ENCODE assay signal across 9 cellular contexts in the genomic region with DNA sequence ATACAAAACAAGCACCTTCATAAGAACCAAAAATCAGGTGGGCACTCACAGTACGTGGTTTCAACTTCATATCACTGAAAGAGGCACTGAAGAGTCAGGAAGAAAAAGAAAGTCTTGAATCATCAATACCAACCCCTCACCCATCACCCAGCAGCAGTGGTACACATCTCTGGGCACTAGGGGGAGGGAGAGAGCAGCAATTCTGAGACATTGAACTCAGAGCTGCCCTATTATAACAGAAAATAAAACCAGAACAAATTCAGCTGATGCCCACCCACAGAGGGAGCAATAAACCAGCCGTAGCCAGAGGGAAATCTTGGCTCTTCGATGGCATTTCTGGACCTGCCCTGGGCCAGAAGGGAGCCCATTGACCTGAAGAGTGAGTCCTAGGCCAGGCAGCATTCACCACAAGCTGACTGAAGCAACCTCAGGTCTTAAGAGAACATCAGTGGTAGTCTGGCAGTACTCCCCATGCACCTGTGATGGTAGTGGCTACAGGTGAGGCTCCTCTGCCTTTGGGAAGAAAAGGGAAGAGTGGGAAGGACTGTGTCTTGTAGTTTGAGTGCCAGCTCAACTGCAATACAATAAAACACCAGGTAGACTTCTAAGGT. TPM values are rescaled to one million over a fixed set of nuclear protein-coding genes. Genes with fewer than 3 reads are reported as not detected.
DNase-seq lines count a peak whose midpoint lies in the region; ATAC-seq and TF ChIP-seq lines count a peak whose summit lies in the region.
"Had no signal": no experiment of that assay in that cellular context is flagged by ENCODE, and none has a peak within 500 bp of the region (broad histone marks: within the 10 kb centered on the region; RNA-seq: fewer than 3 reads in every experiment).

No MANE protein-coding gene starts in this region.

- H3K79me2 ChIP-seq in hepatocyte = no peaks in the 10 kb centered on the region

- H3K36me3 ChIP-seq in hepatocyte (replicated peaks; ENCODE audit: insufficient read depth, low read depth) (no peaks in the 10 kb centered on the region), upper lobe of right lung (no peaks in the 10 kb centered on the region)

- no peak overlapping the region for H3K27ac Mint-ChIP-seq in activated CD4-positive, alpha-beta memory T cell treated with anti-CD3 and anti-CD28 coated beads, Interleukin-2, amount 10 ng/mL, durations not matched to agents 7 days and 5 days

- POLR2A ChIA-PET in activated CD4-positive, alpha-beta memory T cell treated with anti-CD3 and anti-CD28 coated beads, Interleukin-2, amount 10 ng/mL, durations not matched to agents 7 days and 5 days (lab: Charles Lee) = no interaction called here

- H3K4me1 Mint-ChIP-seq in activated CD4-positive, alpha-beta memory T cell treated with anti-CD3 and anti-CD28 coated beads, Interleukin-2, amount 10 ng/mL, durations not matched to agents 7 days and 5 days = no peaks in the 10 kb centered on the region

- intact Hi-C loops in upper lobe of right lung (cut with DNase I) = no loop called here

- TF ChIP-seq CTCF in hepatocyte (IDR thresholded peaks at IDR 0.05; ENCODE audit: poor library complexity) = peak; percentile 41
- peak; percentile 47 for TF ChIP-seq CTCF in upper lobe of right lung (IDR thresholded peaks at IDR 0.05)

- H3K27ac ChIP-seq in hepatocyte (no peak overlapping the region), upper lobe of right lung (no peak overlapping the region)
- H3K27ac ChIP-seq: SK-N-MC had no signal

- no peak overlapping the region for H3K4me2 ChIP-seq in hepatocyte

- CTCF ChIA-PET in activated CD4-positive, alpha-beta memory T cell treated with anti-CD3 and anti-CD28 coated beads, Interleukin-2, amount 10 ng/mL, durations not matched to agents 7 days and 5 days (lab: Charles Lee) = interaction anchor here (0.6 to 2.1 kb wide), 11 partner anchors 8 to 1826 kb away, joined by 3 to 10 read pairs (median 4); partner anchors contain the start of gene PRCP

- no peaks in the 10 kb centered on the region for H3K36me3 Mint-ChIP-seq in activated CD4-positive, alpha-beta memory T cell treated with anti-CD3 and anti-CD28 coated beads, Interleukin-2, amount 10 ng/mL, durations not matched to agents 7 days and 5 days (ENCODE audit: low read depth)

- DNase-seq in AML-193 (lab: John Stamatoyannopoulos, UW) (peak; percentile 47 to 50), NAMALWA (ENCODE audit: low spot score) (peak; percentile 81), hepatocyte (ENCODE audit: low spot score) (peak; percentile 30), upper lobe of right lung (no peak), middle frontal gyrus (ENCODE audit: extremely low spot score, low spot score) (no peak)
- peak; percentile 44 for DNase-seq in activated CD4-positive, alpha-beta memory T cell treated with anti-CD3 and anti-CD28 coated beads, Interleukin-2, amount 10 ng/mL, durations not matched to agents 7 days and 5 days

- 42% methylated on average over 3 of the region's 3 CpGs for whole genome bisulfite sequencing in hepatocyte (ENCODE audit: low lambda C conversion rate, missing lambda C conversion rate)

- H3K4me1 ChIP-seq in hepatocyte (ENCODE audit: insufficient read depth) (no peaks in the 10 kb centered on the region), upper lobe of right lung (no peaks in the 10 kb centered on the region)

- no peaks in the 10 kb centered on the region for H3K9me2 ChIP-seq in hepatocyte (replicated peaks; ENCODE audit: insufficient read depth)

- peaks cover 24% of the 10 kb centered on the region for H3K27me3 Mint-ChIP-seq in activated CD4-positive, alpha-beta memory T cell treated with anti-CD3 and anti-CD28 coated beads, Interleukin-2, amount 10 ng/mL, durations not matched to agents 7 days and 5 days

- H3K4me3 ChIP-seq in hepatocyte (no peak overlapping the region), upper lobe of right lung (no peak overlapping the region)
- H3K4me3 ChIP-seq: SK-N-MC had no signal

- H3K9me3 ChIP-seq in hepatocyte (ENCODE audit: low read depth) = no peaks in the 10 kb centered on the region
- H3K9me3 ChIP-seq in upper lobe of right lung = no peaks in the 10 kb centered on the region

- H3K27me3 ChIP-seq in hepatocyte (no peaks in the 10 kb centered on the region), upper lobe of right lung (no peaks in the 10 kb centered on the region)

- no peak overlapping the region for H3K4me3 Mint-ChIP-seq in activated CD4-positive, alpha-beta memory T cell treated with anti-CD3 and anti-CD28 coated beads, Interleukin-2, amount 10 ng/mL, durations not matched to agents 7 days and 5 days

- no peak overlapping the region for H2AFZ ChIP-seq in hepatocyte

- ATAC-seq in GM18511 (IDR thresholded peaks at IDR 0.05; ENCODE audit: unreplicated experiment) = peak; percentile 98
- ATAC-seq in HG02852 (IDR thresholded peaks at IDR 0.05; ENCODE audit: unreplicated experiment) = peak; percentile 99
- peak; percentile 81 for ATAC-seq in upper lobe of right lung

- no peaks in the 10 kb centered on the region for H3K9me3 Mint-ChIP-seq in activated CD4-positive, alpha-beta memory T cell treated with anti-CD3 and anti-CD28 coated beads, Interleukin-2, amount 10 ng/mL, durations not matched to agents 7 days and 5 days

- no peaks in the 10 kb centered on the region for H4K20me1 ChIP-seq in hepatocyte (ENCODE audit: insufficient read depth, poor library complexity, severe bottlenecking)

RNA-seq across cellular contexts. Expression of gene FAM181B, which starts 42.2 kb away (rescaled TPM):
- total RNA-seq in activated CD4-positive, alpha-beta memory T cell treated with anti-CD3 and anti-CD28 coated beads, Interleukin-2, amount 10 ng/mL, durations not matched to agents 7 days and 5 days = not detected
- 0.63 and 0.64 TPM in 2 replicates for total RNA-seq in hepatocyte
- polyA plus RNA-seq in hepatocyte = 0.49 and 1.3 TPM in 2 replicates
- 0.12 TPM for total RNA-seq in upper lobe of right lung

Comparison
In these comparisons a context has a peak if more than half of its experiments do, and no peak if none do; other contexts are left out.
1. DNase-seq: peak in AML-193 (2 of 2), NAMALWA (single experiment), activated CD4-positive, alpha-beta memory T cell treated with anti-CD3 and anti-CD28 coated beads, Interleukin-2, amount 10 ng/mL, durations not matched to agents 7 days and 5 days (single experiment) and hepatocyte (single experiment); none in upper lobe of right lung (single experiment) and middle frontal gyrus (single experiment).
2. Peak in every context shown above with its lines, with median percentiles within 50 percentile points of each other: ATAC-seq.